In genomic region chr5:129771058-129771838, GRCh38 we compare ENCODE assay signal across 8 cellular contexts. TPM values are rescaled to one million over a fixed set of nuclear protein-coding genes. Genes with fewer than 3 reads are reported as not detected.
A peak's percentile ranks its signal among the peaks of the same experiment; 100 is the strongest.
DNase-seq lines count a peak whose midpoint lies in the region; ATAC-seq and TF ChIP-seq lines count a peak whose summit lies in the region.

No MANE protein-coding gene starts in this region.

- no peaks in the 10 kb centered on the region for H3K9me3 Mint-ChIP-seq in osteocyte (ENCODE audit: unreplicated experiment)

- H3K36me3 Mint-ChIP-seq in osteocyte (ENCODE audit: unreplicated experiment) = no peaks in the 10 kb centered on the region

- no peak overlapping the region for H3K4me3 Mint-ChIP-seq in osteocyte (ENCODE audit: unreplicated experiment)

- H3K4me3 ChIP-seq in fibroblast of the aortic adventitia (ENCODE audit: low read depth, low read length) = no peak overlapping the region

- H3K27ac Mint-ChIP-seq in osteocyte (ENCODE audit: unreplicated experiment) = no peak overlapping the region

- DNase-seq in CD1c-positive myeloid dendritic cell (ENCODE audit: extremely low spot score) (peak; percentile 47), NCI-H774 (lab: John Stamatoyannopoulos, UW) (peak; percentile 61), fibroblast of the aortic adventitia (ENCODE audit: low read depth) (peak; percentile 51), osteocyte (ENCODE audit: extremely low spot score, unreplicated experiment) (no peak)
- DNase-seq in activated T-cell treated with anti-CD3 and anti-CD28 coated beads, Interleukin-2, amount 50 U/mL, for 1 hour = peak; percentile 23

- peaks cover 6% of the 10 kb centered on the region for H3K4me1 Mint-ChIP-seq in osteocyte (ENCODE audit: unreplicated experiment)

- ATAC-seq in GM18861 (IDR thresholded peaks at IDR 0.05; ENCODE audit: unreplicated experiment) (peak; percentile 57), HG03097 (IDR thresholded peaks at IDR 0.05; ENCODE audit: low FRiP score, unreplicated experiment) (peak; percentile 67), GM21619 (IDR thresholded peaks at IDR 0.05; ENCODE audit: unreplicated experiment) (no peak)

- TF ChIP-seq CTCF in fibroblast of the aortic adventitia (IDR thresholded peaks at IDR 0.05; ENCODE audit: insufficient read depth, low read length) = peak; percentile 77
- peak; percentile 90 for TF ChIP-seq CTCF in osteocyte (IDR thresholded peaks at IDR 0.05)

- peaks cover 3% of the 10 kb centered on the region for H3K27me3 Mint-ChIP-seq in osteocyte (ENCODE audit: unreplicated experiment)

RNA-seq across cellular contexts. Expression of gene MINAR2, which starts 23.4 kb away (rescaled TPM):
- total RNA-seq in fibroblast of the aortic adventitia (ENCODE audit: low replicate concordance) (not detected in 2 replicates), osteocyte (not detected in 2 replicates)
